In the genomic region with DNA sequence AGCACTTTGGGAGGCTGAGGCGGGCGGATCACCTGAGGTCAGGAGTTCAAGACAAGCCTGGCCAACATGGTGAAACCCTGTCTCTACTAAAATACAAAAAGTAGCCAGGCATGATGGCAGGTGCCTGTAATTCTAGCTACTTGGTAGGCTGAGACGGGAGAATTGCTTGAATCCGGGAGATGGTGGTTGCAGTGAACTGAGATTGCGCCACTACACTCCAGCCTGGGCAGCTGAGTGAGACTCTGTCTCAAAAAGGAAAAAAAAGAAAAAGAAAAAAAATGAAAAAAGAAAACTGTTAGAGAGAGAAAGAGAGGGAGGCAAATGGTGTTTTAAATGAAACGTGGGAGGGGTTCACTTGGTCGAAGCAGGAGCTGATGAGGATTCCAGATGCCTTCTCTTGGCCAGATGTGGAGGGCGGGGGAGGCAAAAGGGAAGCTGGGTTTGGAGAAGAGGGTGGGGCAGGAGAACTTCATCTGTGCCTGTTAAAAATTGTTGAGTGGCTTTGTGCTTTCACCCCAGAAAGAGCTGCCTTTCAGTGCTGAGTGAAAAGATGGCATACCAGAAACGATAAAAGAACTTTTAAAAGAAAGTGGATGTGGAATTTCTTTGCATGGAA, we compare ENCODE assay signal across 10 cellular contexts. TPM values are rescaled to one million over a fixed set of nuclear protein-coding genes. Genes with fewer than 3 reads are reported as not detected.
DNase-seq lines count a peak whose midpoint lies in the region; FAIRE-seq and TF ChIP-seq lines count a peak whose summit lies in the region.
"Had no signal": no experiment of that assay in that cellular context is flagged by ENCODE, and none has a peak within 500 bp of the region (broad histone marks: within the 10 kb centered on the region; RNA-seq: fewer than 3 reads in every experiment).

No MANE protein-coding gene starts in this region.

- FAIRE-seq in bronchial epithelial cell (lab: Jason Lieb, UNC) (no peak), urothelium cell line (lab: Jason Lieb, UNC) (no peak)

- H3K27ac Mint-ChIP-seq in activated naive CD4-positive, alpha-beta T cell treated with anti-CD3 and anti-CD28 coated beads, Interleukin-2, amount 10 ng/mL, durations not matched to agents 7 days and 5 days: peak overlapping the region; percentile 79

- no peaks in the 10 kb centered on the region for H3K36me3 ChIP-seq in bronchial epithelial cell (ENCODE audit: control insufficient read depth, insufficient read depth, low read length)
- peaks cover 0 to 40% of the 10 kb centered on the region in 2 experiments for H3K36me3 ChIP-seq in mesenchymal stem cell (ENCODE audit: control insufficient read depth in 1 of 2, insufficient read depth in 2 of 2, low read depth in 1 of 2, low read length in 2 of 2)

- H3K27me3 Mint-ChIP-seq in activated naive CD4-positive, alpha-beta T cell treated with anti-CD3 and anti-CD28 coated beads, Interleukin-2, amount 10 ng/mL, durations not matched to agents 7 days and 5 days: peaks cover 73% of the 10 kb centered on the region

- no peak for TF ChIP-seq CTCF in bronchial epithelial cell (IDR thresholded peaks at IDR 0.05; ENCODE audit: insufficient read depth, low read length, severe bottlenecking)

- H3K4me1 ChIP-seq in mesenchymal stem cell (ENCODE audit: control insufficient read depth, insufficient read depth, low read depth, low read length): peaks cover 16% of the 10 kb centered on the region

- H3K4me3 ChIP-seq in bronchial epithelial cell (ENCODE audit: low read depth, low read length) (peak overlapping the region; percentile 63), mesenchymal stem cell (ENCODE audit: insufficient read depth in 1 of 2, low read depth in 1 of 2, low read length in 2 of 2) (peak overlapping the region in 1 of 2 experiments; percentile 92)

- H4K8ac ChIP-seq in mesenchymal stem cell (ENCODE audit: low read length): peak overlapping the region; percentile 35

- H3K36me3 Mint-ChIP-seq in activated naive CD4-positive, alpha-beta T cell treated with anti-CD3 and anti-CD28 coated beads, Interleukin-2, amount 10 ng/mL, durations not matched to agents 7 days and 5 days: no peaks in the 10 kb centered on the region

- no peak overlapping the region for H3K14ac ChIP-seq in mesenchymal stem cell (ENCODE audit: low read length in 2 of 2)

- intact Hi-C loops in posterior cingulate gyrus (cut with DNase I): no loop called here

- H3K18ac ChIP-seq in mesenchymal stem cell (ENCODE audit: low read depth in 1 of 2, low read length in 2 of 2): no peak overlapping the region

- no peak overlapping the region for H2AFZ ChIP-seq in mesenchymal stem cell (ENCODE audit: low read depth, low read length)

- H3K23ac ChIP-seq in mesenchymal stem cell (ENCODE audit: low read length in 2 of 2): no peak overlapping the region

- CTCF ChIA-PET in activated naive CD4-positive, alpha-beta T cell treated with anti-CD3 and anti-CD28 coated beads, Interleukin-2, amount 10 ng/mL, durations not matched to agents 7 days and 5 days (lab: Charles Lee): interaction anchor here (0.7 to 1.6 kb wide), 3 partner anchors 14 to 101 kb away, joined by 3 read pairs; no protein-coding TSS in a partner anchor

- peaks cover 74% of the 10 kb centered on the region for H3K4me1 Mint-ChIP-seq in activated naive CD4-positive, alpha-beta T cell treated with anti-CD3 and anti-CD28 coated beads, Interleukin-2, amount 10 ng/mL, durations not matched to agents 7 days and 5 days

- H2BK12ac ChIP-seq in mesenchymal stem cell (ENCODE audit: low read length in 2 of 2): peak overlapping the region in 1 of 2 experiments; percentile 76

- peak overlapping the region in 1 of 2 experiments; percentile 71 for H3K4ac ChIP-seq in mesenchymal stem cell (ENCODE audit: low read depth in 1 of 2, low read length in 2 of 2)

- H3K9ac ChIP-seq in mesenchymal stem cell (ENCODE audit: low read length): peak overlapping the region; percentile 99

- H2BK120ac ChIP-seq in mesenchymal stem cell (ENCODE audit: low read depth, low read length): no peak overlapping the region

- no peak overlapping the region for H2BK5ac ChIP-seq in mesenchymal stem cell (ENCODE audit: low read depth, low read length, poor library complexity, severe bottlenecking)

- H3K4me2 ChIP-seq in mesenchymal stem cell (ENCODE audit: low read length, poor library complexity, severe bottlenecking): no peak overlapping the region

- H2BK15ac ChIP-seq in mesenchymal stem cell (ENCODE audit: low read depth, poor library complexity, severe bottlenecking): no peak overlapping the region

- peak overlapping the region; percentile 67 for H3K4me3 Mint-ChIP-seq in activated naive CD4-positive, alpha-beta T cell treated with anti-CD3 and anti-CD28 coated beads, Interleukin-2, amount 10 ng/mL, durations not matched to agents 7 days and 5 days

- 67% methylated on average over 8 of the region's 9 CpGs for WGBS in mesenchymal stem cell

- peaks cover 10% of the 10 kb centered on the region for H3K79me1 ChIP-seq in mesenchymal stem cell (replicated peaks; ENCODE audit: low read length, poor library complexity, severe bottlenecking)

- peak overlapping the region; percentile 52 for H4K91ac ChIP-seq in mesenchymal stem cell (ENCODE audit: low read length)

- H2AK5ac ChIP-seq in mesenchymal stem cell (ENCODE audit: low read length, severe bottlenecking): no peak overlapping the region

- DNase-seq in activated naive CD4-positive, alpha-beta T cell treated with anti-CD3 and anti-CD28 coated beads, Interleukin-2, amount 10 ng/mL, durations not matched to agents 7 days and 5 days: no peak
- no peak for DNase-seq in activated naive CD4-positive, alpha-beta T cell treated with anti-CD3 and anti-CD28 coated beads, Interleukin-2, amount 50 U/mL, for 16 hours
- no peak for DNase-seq in bronchial epithelial cell (ENCODE audit: low read depth)
- peak; percentile 48 for DNase-seq in mesenchymal stem cell
- peak; percentile 46 for DNase-seq in urothelium cell line (ENCODE audit: low spot score)
- no peak for DNase-seq in posterior cingulate gyrus
- no peak for DNase-seq in activated CD4-positive, alpha-beta T cell treated with anti-CD3 and anti-CD28 coated beads, Interleukin-2, amount 50 U/mL, for 1 hour
- DNase-seq in HPDE6-E6E7 (ENCODE audit: extremely low spot score): no peak
- DNase-seq: DMS153, NCI-H69 had no signal

- H3K9me3 Mint-ChIP-seq in activated naive CD4-positive, alpha-beta T cell treated with anti-CD3 and anti-CD28 coated beads, Interleukin-2, amount 10 ng/mL, durations not matched to agents 7 days and 5 days: no peaks in the 10 kb centered on the region

- H3K27ac ChIP-seq in mesenchymal stem cell (ENCODE audit: low read length, poor library complexity, severe bottlenecking): no peak overlapping the region

- no peaks in the 10 kb centered on the region for H3K27me3 ChIP-seq in bronchial epithelial cell (ENCODE audit: control insufficient read depth, insufficient read depth, low read length)
- no peaks in the 10 kb centered on the region for H3K27me3 ChIP-seq in mesenchymal stem cell (ENCODE audit: control insufficient read depth in 1 of 2, insufficient read depth in 1 of 2, low read length in 2 of 2)

- no peaks in the 10 kb centered on the region for H3K9me3 ChIP-seq in mesenchymal stem cell (ENCODE audit: control insufficient read depth, low read length)

RNA-seq across cellular contexts. Expression of a gene that starts 1.1 kb away (rescaled TPM):
- total RNA-seq in bronchial epithelial cell: 15.6 and 21.3 TPM in 2 replicates
- 110 TPM for polyA plus RNA-seq in mesenchymal stem cell (2013, experiment 1 of 2)
- 171 TPM for polyA plus RNA-seq in mesenchymal stem cell (2013, experiment 2 of 2)

Comparison
In these comparisons a context has a peak if more than half of its experiments do, and no peak if none do; other contexts are left out.
1. DNase-seq: peak in mesenchymal stem cell (single experiment) and urothelium cell line (single experiment); none in activated naive CD4-positive, alpha-beta T cell treated with anti-CD3 and anti-CD28 coated beads, Interleukin-2, amount 10 ng/mL, durations not matched to agents 7 days and 5 days (single experiment), activated naive CD4-positive, alpha-beta T cell treated with anti-CD3 and anti-CD28 coated beads, Interleukin-2, amount 50 U/mL, for 16 hours (single experiment), bronchial epithelial cell (single experiment), posterior cingulate gyrus (0 of 10), activated CD4-positive, alpha-beta T cell treated with anti-CD3 and anti-CD28 coated beads, Interleukin-2, amount 50 U/mL, for 1 hour (single experiment) and HPDE6-E6E7 (single experiment).